11 cellular contexts compared by ENCODE assay signal in genomic region chr1:42541104-42541503, GRCh38.
"Had no signal": no experiment of that assay in that cellular context is flagged by ENCODE, and none has a peak within 500 bp of the region (broad histone marks: within the 10 kb centered on the region; RNA-seq: fewer than 3 reads in every experiment).

No MANE protein-coding gene starts in this region.

- H3K4me1 ChIP-seq: HAP-1 had no signal

- H3K27ac ChIP-seq: GM23248 had no signal

- DNase-seq: GM23248, GOT3, H7, H9, HCEC 1CT, HFFc6 had no signal

- H2AFZ ChIP-seq: GM23248, GM23338 had no signal

- H3K9me3 ChIP-seq: HAP-1 had no signal

- H3K4me3 ChIP-seq: GM23248, GM23338, HAP-1 had no signal

- H3K4me2 ChIP-seq: GM23338 had no signal

- H3K36me3 ChIP-seq: HAP-1 had no signal

- H3K9ac ChIP-seq: GM23248 had no signal

- FAIRE-seq: H1, H54 had no signal

- ATAC-seq: GM23338, HCT116 had no signal
